8 cellular contexts compared by ENCODE assay signal in the genomic region with DNA sequence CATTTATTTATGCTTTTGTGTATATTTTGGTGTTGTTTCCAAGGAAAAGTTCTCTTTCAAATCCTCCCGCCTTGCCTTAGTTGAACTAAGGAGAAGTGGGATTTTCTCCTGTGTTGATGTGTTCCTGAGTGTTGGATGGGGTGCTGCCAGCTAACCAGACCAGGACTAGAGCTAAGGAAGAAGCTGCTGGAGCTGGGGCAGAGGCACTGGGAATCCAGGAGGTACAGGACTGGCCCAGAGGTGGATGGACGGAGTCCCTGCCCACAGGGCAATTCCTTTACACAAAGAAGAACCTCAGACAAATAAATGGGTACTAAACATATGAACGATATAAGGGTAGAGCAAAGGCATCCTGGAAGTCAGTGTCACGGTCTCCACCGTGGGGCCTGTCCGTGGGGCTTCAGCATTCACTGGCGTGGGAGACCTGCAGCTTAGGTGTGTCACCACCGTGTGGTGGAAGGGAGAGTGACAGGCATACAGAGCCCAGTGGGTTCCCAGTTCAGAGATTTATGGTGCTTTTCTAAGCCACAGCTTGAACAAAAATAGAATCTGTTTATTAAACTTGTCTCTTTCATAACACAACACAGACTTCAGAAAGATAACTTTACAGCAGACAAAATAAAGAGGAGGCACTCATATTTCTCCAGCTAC.
DNase-seq lines count a peak whose midpoint lies in the region; ATAC-seq and TF ChIP-seq lines count a peak whose summit lies in the region.

No MANE protein-coding gene starts in this region.

- peaks cover 2% of the 10 kb centered on the region for H3K9me3 Mint-ChIP-seq in progenitor cell of endocrine pancreas (ENCODE audit: low read depth)

- peaks cover 10% of the 10 kb centered on the region for H3K27me3 Mint-ChIP-seq in progenitor cell of endocrine pancreas

- no peaks in the 10 kb centered on the region for H3K4me1 Mint-ChIP-seq in progenitor cell of endocrine pancreas (ENCODE audit: low read depth)

- H3K9me3 ChIP-seq in MG63: no peaks in the 10 kb centered on the region

- no peak overlapping the region for H3K4me3 Mint-ChIP-seq in progenitor cell of endocrine pancreas (ENCODE audit: low read depth)

- peak; percentile 15 for DNase-seq in GM06990 (ENCODE audit: extremely low read depth, insufficient read length)
- DNase-seq in MG63: peak; percentile 23
- DNase-seq in activated T-cell treated with anti-CD3 and anti-CD28 coated beads, Interleukin-2, amount 50 U/mL, for 48 hours: peak; percentile 63 to 67
- peak; percentile 34 for DNase-seq in globus pallidus (ENCODE audit: low spot score)
- peak; percentile 14 for DNase-seq in progenitor cell of endocrine pancreas (ENCODE audit: low spot score, unreplicated experiment)
- no peak for DNase-seq in amniotic stem cell (lab: John Stamatoyannopoulos, UW)
- no peak for DNase-seq in NCI-H526 treated with DMSO at 0.1 percent for 48 hours (lab: John Stamatoyannopoulos, UW)

- no peak overlapping the region for H3K27ac Mint-ChIP-seq in progenitor cell of endocrine pancreas

- TF ChIP-seq CTCF in GM06990 (IDR thresholded peaks at IDR 0.05; ENCODE audit: insufficient read depth, low read length, poor library complexity, severe bottlenecking): peak; percentile 88
- peak; percentile 72 for TF ChIP-seq CTCF in progenitor cell of endocrine pancreas (IDR thresholded peaks at IDR 0.05; ENCODE audit: unreplicated experiment)

- ATAC-seq in GM21367 (IDR thresholded peaks at IDR 0.05; ENCODE audit: unreplicated experiment): no peak

- no peaks in the 10 kb centered on the region for H3K36me3 Mint-ChIP-seq in progenitor cell of endocrine pancreas (ENCODE audit: insufficient read depth)

- H3K27me3 ChIP-seq in GM06990 (replicated peaks; ENCODE audit: control insufficient read depth, insufficient read depth, low read length): no peaks in the 10 kb centered on the region
- H3K27me3 ChIP-seq in MG63: no peaks in the 10 kb centered on the region

- H3K4me3 ChIP-seq in GM06990 (replicated peaks; ENCODE audit: low read depth, low read length) (no peak overlapping the region), MG63 (no peak overlapping the region)

- H3K36me3 ChIP-seq in GM06990 (ENCODE audit: control insufficient read depth, insufficient read depth, low read length): no peaks in the 10 kb centered on the region
- H3K36me3 ChIP-seq in MG63: no peaks in the 10 kb centered on the region

Comparison
In these comparisons a context has a peak if more than half of its experiments do, and no peak if none do; other contexts are left out.
1. DNase-seq: peak in GM06990 (single experiment), MG63 (single experiment), activated T-cell treated with anti-CD3 and anti-CD28 coated beads, Interleukin-2, amount 50 U/mL, for 48 hours (2 of 2), globus pallidus (single experiment) and progenitor cell of endocrine pancreas (single experiment); none in amniotic stem cell (single experiment) and NCI-H526 treated with DMSO at 0.1 percent for 48 hours (single experiment).